Comparison of ENCODE assay signal across 17 cellular contexts in genomic region chr5:80103375-80103774, GRCh38.
DNase-seq lines count a peak whose midpoint lies in the region; ATAC-seq and TF ChIP-seq lines count a peak whose summit lies in the region.
"Had no signal": no experiment of that assay in that cellular context is flagged by ENCODE, and none has a peak within 500 bp of the region (broad histone marks: within the 10 kb centered on the region; RNA-seq: fewer than 3 reads in every experiment).

No MANE protein-coding gene starts in this region.

- no peaks in the 10 kb centered on the region for H3K27me3 Mint-ChIP-seq in activated T-cell treated with anti-CD3 and anti-CD28 coated beads, Interleukin-2, amount 50 U/mL, for 24 hours
- H3K27me3 Mint-ChIP-seq in activated T-cell treated with anti-CD3 and anti-CD28 coated beads, Interleukin-2, amount 50 U/mL, for 4 hours (ENCODE audit: low read depth) = no peaks in the 10 kb centered on the region
- H3K27me3 Mint-ChIP-seq in Caco-2 (ENCODE audit: insufficient read depth, unreplicated experiment) (no peaks in the 10 kb centered on the region), neural progenitor cell (ENCODE audit: insufficient read depth, low read depth) (peaks cover 6% of the 10 kb centered on the region)
- no peaks in the 10 kb centered on the region for H3K27me3 Mint-ChIP-seq in activated CD8-positive, alpha-beta T cell treated with anti-CD3 and anti-CD28 coated beads, Interleukin-2, amount 10 ng/mL, durations not matched to agents 7 days and 5 days (ENCODE audit: low read depth)
- H3K27me3 Mint-ChIP-seq: CD4-positive, alpha-beta memory T cell had no signal

- DNase-seq in activated T-cell treated with anti-CD3 and anti-CD28 coated beads, Interleukin-2, amount 50 U/mL, for 24 hours = peak; percentile 27
- DNase-seq in activated T-cell treated with anti-CD3 and anti-CD28 coated beads, Interleukin-2, amount 50 U/mL, for 4 hours = no peak
- no peak for DNase-seq in Caco-2
- DNase-seq in activated CD8-positive, alpha-beta T cell treated with anti-CD3 and anti-CD28 coated beads, Interleukin-2, amount 10 ng/mL, durations not matched to agents 7 days and 5 days = no peak
- no peak for DNase-seq in neural progenitor cell (ENCODE audit: low spot score)
- no peak for DNase-seq in islet precursor cell
- DNase-seq in T-helper 1 cell = no peak
- DNase-seq: CD4-positive, alpha-beta memory T cell; IMR-90; NCI-H1048; NCI-H146; NCI-H2081 treated with DMSO at 0.1 percent for 48 hours; NCI-H69 had no signal

- H3K4me3 ChIP-seq in Caco-2 (ENCODE audit: low read depth, low read length) (no peak overlapping the region), neural progenitor cell (no peak overlapping the region)
- H3K4me3 ChIP-seq: SJSA1 had no signal

- H2AFZ ChIP-seq in neural progenitor cell (replicated peaks) = peak overlapping the region; percentile 10

- H3K27me3 ChIP-seq in Caco-2 (replicated peaks; ENCODE audit: control insufficient read depth, insufficient read depth, low read length) (no peaks in the 10 kb centered on the region), neural progenitor cell (no peaks in the 10 kb centered on the region)
- H3K27me3 ChIP-seq: SJSA1 had no signal

- no peak for TF ChIP-seq CTCF in Caco-2 (IDR thresholded peaks at IDR 0.05; ENCODE audit: insufficient read depth in 1 of 2, low read depth in 1 of 2, low read length in 1 of 2, severe bottlenecking in 1 of 2, unreplicated experiment in 1 of 2)
- TF ChIP-seq CTCF in neural progenitor cell (IDR thresholded peaks at IDR 0.05) = no peak

- H3K4me1 Mint-ChIP-seq in activated T-cell treated with anti-CD3 and anti-CD28 coated beads, Interleukin-2, amount 50 U/mL, for 24 hours (ENCODE audit: low read depth) = peaks cover 36% of the 10 kb centered on the region
- peaks cover 12% of the 10 kb centered on the region for H3K4me1 Mint-ChIP-seq in activated T-cell treated with anti-CD3 and anti-CD28 coated beads, Interleukin-2, amount 50 U/mL, for 4 hours (ENCODE audit: low read depth)
- H3K4me1 Mint-ChIP-seq in Caco-2 (ENCODE audit: low read depth, unreplicated experiment) (peaks cover 38% of the 10 kb centered on the region), neural progenitor cell (peaks cover 14% of the 10 kb centered on the region)
- peaks cover 43% of the 10 kb centered on the region for H3K4me1 Mint-ChIP-seq in activated CD8-positive, alpha-beta T cell treated with anti-CD3 and anti-CD28 coated beads, Interleukin-2, amount 10 ng/mL, durations not matched to agents 7 days and 5 days (ENCODE audit: low read depth)

- peaks cover 15% of the 10 kb centered on the region for H3F3A ChIP-seq in neural progenitor cell (ENCODE audit: low read depth)

- POLR2A ChIA-PET in Caco-2 (lab: Charles Lee) = no interaction called here
- POLR2A ChIA-PET in activated CD8-positive, alpha-beta T cell treated with anti-CD3 and anti-CD28 coated beads, Interleukin-2, amount 10 ng/mL, durations not matched to agents 7 days and 5 days (lab: Charles Lee) = interaction anchor here (0.7 to 1.7 kb wide), 2 partner anchors 153 to 300 kb away, joined by 3 to 5 read pairs; partner anchors contain the start of gene SERINC5

- BruUV-seq in Caco-2 (replicated peaks; lab: Mats Ljungman, UMichigan) = no TSS peak

- no peaks in the 10 kb centered on the region for H3K79me2 ChIP-seq in neural progenitor cell (ENCODE audit: low read depth)

- peaks cover 2% of the 10 kb centered on the region for H3K9me3 Mint-ChIP-seq in activated T-cell treated with anti-CD3 and anti-CD28 coated beads, Interleukin-2, amount 50 U/mL, for 24 hours
- no peaks in the 10 kb centered on the region for H3K9me3 Mint-ChIP-seq in activated T-cell treated with anti-CD3 and anti-CD28 coated beads, Interleukin-2, amount 50 U/mL, for 4 hours
- H3K9me3 Mint-ChIP-seq in Caco-2 (ENCODE audit: unreplicated experiment) = peaks cover 13% of the 10 kb centered on the region
- H3K9me3 Mint-ChIP-seq in activated CD8-positive, alpha-beta T cell treated with anti-CD3 and anti-CD28 coated beads, Interleukin-2, amount 10 ng/mL, durations not matched to agents 7 days and 5 days (ENCODE audit: insufficient read depth) = no peaks in the 10 kb centered on the region
- peaks cover 2% of the 10 kb centered on the region for H3K9me3 Mint-ChIP-seq in neural progenitor cell

- no peaks in the 10 kb centered on the region for H3K36me3 Mint-ChIP-seq in activated T-cell treated with anti-CD3 and anti-CD28 coated beads, Interleukin-2, amount 50 U/mL, for 24 hours (ENCODE audit: low read depth)
- H3K36me3 Mint-ChIP-seq in activated T-cell treated with anti-CD3 and anti-CD28 coated beads, Interleukin-2, amount 50 U/mL, for 4 hours (ENCODE audit: insufficient read depth) = peaks cover 2% of the 10 kb centered on the region
- H3K36me3 Mint-ChIP-seq in Caco-2 (ENCODE audit: insufficient read depth, unreplicated experiment) (peaks cover 9% of the 10 kb centered on the region), neural progenitor cell (no peaks in the 10 kb centered on the region)
- H3K36me3 Mint-ChIP-seq in activated CD8-positive, alpha-beta T cell treated with anti-CD3 and anti-CD28 coated beads, Interleukin-2, amount 10 ng/mL, durations not matched to agents 7 days and 5 days (ENCODE audit: low read depth) = peaks cover 2% of the 10 kb centered on the region

- H3K9me3 ChIP-seq in Caco-2 (no peaks in the 10 kb centered on the region), neural progenitor cell (ENCODE audit: low read depth) (no peaks in the 10 kb centered on the region)
- H3K9me3 ChIP-seq: SJSA1 had no signal

- no peak overlapping the region for H3K27ac Mint-ChIP-seq in activated T-cell treated with anti-CD3 and anti-CD28 coated beads, Interleukin-2, amount 50 U/mL, for 24 hours
- peak overlapping the region; percentile 22 for H3K27ac Mint-ChIP-seq in Caco-2 (ENCODE audit: unreplicated experiment)
- peak overlapping the region; percentile 41 for H3K27ac Mint-ChIP-seq in activated CD8-positive, alpha-beta T cell treated with anti-CD3 and anti-CD28 coated beads, Interleukin-2, amount 10 ng/mL, durations not matched to agents 7 days and 5 days
- peak overlapping the region; percentile 60 for H3K27ac Mint-ChIP-seq in neural progenitor cell

- CTCF ChIA-PET in Caco-2 (lab: Charles Lee) = no interaction called here
- CTCF ChIA-PET in activated CD8-positive, alpha-beta T cell treated with anti-CD3 and anti-CD28 coated beads, Interleukin-2, amount 10 ng/mL, durations not matched to agents 7 days and 5 days (lab: Charles Lee) = interaction anchor here (0.6 to 1.2 kb wide), 2 partner anchors 13 to 101 kb away, joined by 4 read pairs; no protein-coding TSS in a partner anchor

- H3K4me2 ChIP-seq in neural progenitor cell = no peak overlapping the region

- no peaks in the 10 kb centered on the region for H4K20me1 ChIP-seq in neural progenitor cell (ENCODE audit: low read depth)

- ATAC-seq in activated T-cell treated with anti-CD3 and anti-CD28 coated beads, Interleukin-2, amount 50 U/mL, for 4 hours = no peak
- ATAC-seq in activated CD8-positive, alpha-beta T cell treated with anti-CD3 and anti-CD28 coated beads, Interleukin-2, amount 10 ng/mL, durations not matched to agents 7 days and 5 days = peak; percentile 44
- no peak for ATAC-seq in HG03135 (IDR thresholded peaks at IDR 0.05; ENCODE audit: unreplicated experiment)
- ATAC-seq: HCT116 had no signal

- no peak overlapping the region for H3K4me3 Mint-ChIP-seq in activated T-cell treated with anti-CD3 and anti-CD28 coated beads, Interleukin-2, amount 50 U/mL, for 24 hours
- no peak overlapping the region for H3K4me3 Mint-ChIP-seq in activated T-cell treated with anti-CD3 and anti-CD28 coated beads, Interleukin-2, amount 50 U/mL, for 4 hours
- no peak overlapping the region for H3K4me3 Mint-ChIP-seq in Caco-2 (ENCODE audit: unreplicated experiment)
- no peak overlapping the region for H3K4me3 Mint-ChIP-seq in activated CD8-positive, alpha-beta T cell treated with anti-CD3 and anti-CD28 coated beads, Interleukin-2, amount 10 ng/mL, durations not matched to agents 7 days and 5 days
- H3K4me3 Mint-ChIP-seq in neural progenitor cell = no peak overlapping the region
- H3K4me3 Mint-ChIP-seq: CD4-positive, alpha-beta memory T cell had no signal

- H3K4me1 ChIP-seq in Caco-2 (peaks cover 13% of the 10 kb centered on the region), neural progenitor cell (peaks cover 15% of the 10 kb centered on the region)
- H3K4me1 ChIP-seq: SJSA1 had no signal

- H3K27ac ChIP-seq in neural progenitor cell = no peak overlapping the region
- H3K27ac ChIP-seq: RWPE1, SJSA1 had no signal

- intact Hi-C loops in Caco-2 (cut with micrococcal nuclease; ENCODE audit: unreplicated experiment) = no loop called here

- no peak overlapping the region for H3K9ac ChIP-seq in neural progenitor cell

- H3K36me3 ChIP-seq in Caco-2 (ENCODE audit: control insufficient read depth, insufficient read depth, low read length) (no peaks in the 10 kb centered on the region), neural progenitor cell (no peaks in the 10 kb centered on the region)
- H3K36me3 ChIP-seq: SJSA1 had no signal
